8 cellular contexts compared by ENCODE assay signal in the genomic region with DNA sequence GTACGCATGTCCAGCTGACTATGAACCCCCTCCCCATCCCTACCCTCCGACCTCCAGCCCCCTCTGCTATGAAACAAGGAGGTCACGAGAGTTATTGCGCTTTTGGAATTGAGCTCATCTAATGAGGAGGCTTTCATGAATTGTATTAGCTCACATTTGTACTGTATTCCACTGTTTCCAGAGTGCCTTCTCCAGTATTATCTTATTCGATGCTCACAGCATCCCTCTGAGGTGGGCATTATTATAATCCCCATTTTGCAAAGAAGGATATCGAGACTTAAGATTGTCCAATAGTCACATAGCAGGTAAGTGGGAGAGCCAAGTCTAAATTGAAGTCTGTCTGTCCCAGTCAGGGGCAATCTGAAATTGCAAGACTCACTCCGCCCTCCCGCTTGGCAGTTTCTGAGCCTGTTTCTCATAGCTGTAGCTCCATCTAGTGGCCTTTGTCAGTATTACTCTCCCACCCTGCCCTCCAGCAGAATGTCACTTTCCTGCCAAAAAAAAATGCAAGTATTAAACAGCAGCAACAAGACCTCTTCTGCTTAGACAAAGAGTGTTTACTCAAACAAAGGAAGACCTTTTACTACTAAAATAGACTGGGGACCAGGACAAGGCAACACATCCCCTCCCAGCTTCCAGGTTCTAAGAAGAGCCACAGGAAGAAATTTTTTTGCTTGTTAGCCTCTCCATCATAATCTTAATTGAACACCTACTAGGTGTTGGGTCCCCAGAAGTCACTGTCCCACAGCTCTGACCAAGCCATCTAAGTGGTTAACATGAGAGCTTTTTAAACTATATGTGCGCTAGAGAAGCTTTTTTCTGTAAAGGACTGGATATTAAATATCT. TPM values are rescaled to one million over a fixed set of nuclear protein-coding genes. Genes with fewer than 3 reads are reported as not detected.
A peak's percentile ranks its signal among the peaks of the same experiment; 100 is the strongest.
DNase-seq lines count a peak whose midpoint lies in the region; ATAC-seq, FAIRE-seq and TF ChIP-seq lines count a peak whose summit lies in the region.

No MANE protein-coding gene starts in this region.

- no peak overlapping the region for H2BK15ac ChIP-seq in H1 (ENCODE audit: low read length)

- no peak for TF ChIP-seq POLR2A in H1 (IDR thresholded peaks at IDR 0.05; ENCODE audit: control extremely low read depth in 1 of 2, low read depth in 2 of 2, low read length in 2 of 2)

- H2BK5ac ChIP-seq in H1 (ENCODE audit: low read depth, low read length), result no peak overlapping the region

- intact Hi-C loops in activated CD8-positive, alpha-beta T cell treated with anti-CD3 and anti-CD28 coated beads for 36 hours (cut with micrococcal nuclease), result loop anchor here (2.0 kb wide), 1 partner anchor 100 kb away; no protein-coding TSS in a partner anchor

- H3K79me2 ChIP-seq in H1 (ENCODE audit: control insufficient read depth in 1 of 2, insufficient read depth in 2 of 2, low read length in 2 of 2), result no peaks in the 10 kb centered on the region

- H3K9me3 ChIP-seq in H1 (ENCODE audit: insufficient read depth in 2 of 2, low read depth in 1 of 2, low read length in 1 of 2), result no peaks in the 10 kb centered on the region

- H3K56ac ChIP-seq in H1 (replicated peaks; ENCODE audit: insufficient read length, low read depth, low read length), result no peak overlapping the region

- H2BK120ac ChIP-seq in H1 (replicated peaks; ENCODE audit: low read depth, low read length), result no peak overlapping the region

- H3K18ac ChIP-seq in H1 (ENCODE audit: extremely low read depth, low read length), result no peak overlapping the region

- WGBS in H1 (ENCODE audit: extremely low coverage in 1 of 2, insufficient coverage in 1 of 2, insufficient read length in 1 of 2, insufficient replicate concordance in 2 of 2, low coverage in 1 of 2, low lambda C conversion rate in 2 of 2, missing lambda C conversion rate in 1 of 2), 2 experiments, result 54% methylated on average over 8 of the region's 9 CpGs; no CpG with 5 or more reads in 1 of the 2 experiments

- POLR2A ChIA-PET in activated CD8-positive, alpha-beta T cell treated with anti-CD3 and anti-CD28 coated beads for 36 hours (lab: Charles Lee), result no interaction called here
- POLR2A ChIA-PET in H1 (lab: Charles Lee; ENCODE audit: partially characterized antibody), result no interaction called here

- no peak overlapping the region for H4K5ac ChIP-seq in H1 (ENCODE audit: insufficient read length, low read depth, low read length)

- no peak overlapping the region for H2AFZ ChIP-seq in H1 (ENCODE audit: low read length)

- peaks cover 4% of the 10 kb centered on the region; the same call in 1 of the 2 replicates for H3K23me2 ChIP-seq in H1 (ENCODE audit: low read depth, low read length)

- H4K20me1 ChIP-seq in H1 (replicated peaks in 1 of 2; ENCODE audit: control insufficient read depth in 1 of 2, insufficient read depth in 2 of 2, low read length in 2 of 2), result no peaks in the 10 kb centered on the region

- CTCF ChIA-PET in activated CD8-positive, alpha-beta T cell treated with anti-CD3 and anti-CD28 coated beads for 36 hours (lab: Charles Lee), result interaction anchor here (0.6 to 8.9 kb wide), 20 partner anchors 9 to 1624 kb away, joined by 3 to 80 read pairs (median 3); no protein-coding TSS in a partner anchor
- CTCF ChIA-PET in H1 (lab: Charles Lee; ENCODE audit: partially characterized antibody), result interaction anchor here (0.5 to 14.1 kb wide), 50 partner anchors 9 to 960 kb away, joined by 3 to 141 read pairs (median 4); no protein-coding TSS in a partner anchor

- peaks cover 24% of the 10 kb centered on the region for H3K27me3 Mint-ChIP-seq in activated CD8-positive, alpha-beta T cell treated with anti-CD3 and anti-CD28 coated beads for 36 hours

- peak; percentile 71 for DNase-seq in EH (ENCODE audit: low read depth)
- peak; percentile 83 for DNase-seq in NCI-H82 (lab: John Stamatoyannopoulos, UW)
- DNase-seq in activated CD8-positive, alpha-beta T cell treated with anti-CD3 and anti-CD28 coated beads for 36 hours, result peak; percentile 69
- peak; percentile 13 to 81 for DNase-seq in H1 (ENCODE audit: low read depth in 1 of 2, low spot score in 2 of 2)
- DNase-seq in midbrain (lab: John Stamatoyannopoulos, UW), result peak; percentile 77
- DNase-seq in stimulated activated CD8-positive, alpha-beta memory T cell treated with anti-CD3 and anti-CD28 coated beads, Interleukin-7, amount 100 ng/mL, for 24 hours (ENCODE audit: low read depth), result peak; percentile 16

- no peaks in the 10 kb centered on the region for H3K79me1 ChIP-seq in H1 (ENCODE audit: low read depth, low read length)

- no peak overlapping the region for H3K9ac ChIP-seq in H1 (replicated peaks in 1 of 4; ENCODE audit: extremely low read depth in 1 of 4, low read depth in 3 of 4, low read length in 3 of 4)

- H4K8ac ChIP-seq in H1 (ENCODE audit: extremely low read depth, insufficient read depth, low read length), result no peak overlapping the region

- H3K4me3 ChIP-seq in H1 (ENCODE audit: extremely low read depth in 1 of 4, insufficient read depth in 2 of 4, low read depth in 3 of 4, low read length in 4 of 4), result no peak overlapping the region

- no peaks in the 10 kb centered on the region for H3K27me3 ChIP-seq in H1 (replicated peaks in 1 of 4; ENCODE audit: control insufficient read depth in 3 of 4, extremely low read depth in 1 of 4, insufficient read depth in 3 of 4, low read length in 3 of 4)

- TF ChIP-seq EP300 in H1 (IDR thresholded peaks at IDR 0.05; ENCODE audit: borderline replicate concordance in 1 of 2, low read depth in 2 of 2, low read length in 2 of 2), result no peak

- H3K27ac Mint-ChIP-seq in activated CD8-positive, alpha-beta T cell treated with anti-CD3 and anti-CD28 coated beads for 36 hours, result no peak overlapping the region

- no peak overlapping the region for H3K23ac ChIP-seq in H1 (ENCODE audit: insufficient read length)

- no peaks in the 10 kb centered on the region for H3K36me3 ChIP-seq in H1 (ENCODE audit: control insufficient read depth in 2 of 4, insufficient read depth in 4 of 4, low read length in 3 of 4)

- no peak overlapping the region for H3K27ac ChIP-seq in H1 (ENCODE audit: low read depth, low read length)

- H3K4me1 Mint-ChIP-seq in activated CD8-positive, alpha-beta T cell treated with anti-CD3 and anti-CD28 coated beads for 36 hours (ENCODE audit: low read depth), result no peaks in the 10 kb centered on the region

- H3K4me3 Mint-ChIP-seq in activated CD8-positive, alpha-beta T cell treated with anti-CD3 and anti-CD28 coated beads for 36 hours, result no peak overlapping the region

- H3K4me1 ChIP-seq in H1 (replicated peaks in 1 of 4; ENCODE audit: control insufficient read depth in 3 of 4, insufficient read depth in 4 of 4, low read length in 3 of 4), result no peaks in the 10 kb centered on the region

- peak; percentile 96 to 98 for TF ChIP-seq RAD21 in H1 (IDR thresholded peaks at IDR 0.05 in 1 of 2, conservative IDR thresholded peaks at IDR 0.05 in 1 of 2; ENCODE audit: low read depth in 2 of 2, low read length in 2 of 2)

- TF ChIP-seq CTCF in activated CD8-positive, alpha-beta T cell treated with anti-CD3 and anti-CD28 coated beads for 36 hours (IDR thresholded peaks at IDR 0.05), result peak; percentile 81
- TF ChIP-seq CTCF in H1 (IDR thresholded peaks at IDR 0.05; ENCODE audit: control extremely low read depth in 1 of 3, insufficient read depth in 1 of 3, low read depth in 1 of 3, low read length in 3 of 3), result peak; percentile 49 to 93 (median 85)

- no peaks in the 10 kb centered on the region for H3K36me3 Mint-ChIP-seq in activated CD8-positive, alpha-beta T cell treated with anti-CD3 and anti-CD28 coated beads for 36 hours (ENCODE audit: low read depth)

- no peak overlapping the region for H2BK12ac ChIP-seq in H1 (ENCODE audit: low read depth, low read length)

- no peak overlapping the region for H2BK20ac ChIP-seq in H1 (ENCODE audit: low read length)

- H3K4ac ChIP-seq in H1 (replicated peaks; ENCODE audit: insufficient read length, low read depth, low read length), result no peak overlapping the region

- no peak overlapping the region for H2AK5ac ChIP-seq in H1 (ENCODE audit: low read depth, low read length)

- H3K14ac ChIP-seq in H1 (ENCODE audit: insufficient read length), result no peak overlapping the region

- H4K91ac ChIP-seq in H1 (replicated peaks; ENCODE audit: insufficient read length, low read length), result no peak overlapping the region

- peak; percentile 92 for FAIRE-seq in H1 (lab: Jason Lieb, UNC)

- H3K4me2 ChIP-seq in H1 (ENCODE audit: insufficient read depth in 1 of 2, low read depth in 2 of 2, low read length in 2 of 2), result no peak overlapping the region

- no peaks in the 10 kb centered on the region for H3K9me3 Mint-ChIP-seq in activated CD8-positive, alpha-beta T cell treated with anti-CD3 and anti-CD28 coated beads for 36 hours

- peak; percentile 68 for ATAC-seq in HG03432 (IDR thresholded peaks at IDR 0.05; ENCODE audit: unreplicated experiment)
- ATAC-seq in activated CD8-positive, alpha-beta T cell treated with anti-CD3 and anti-CD28 coated beads for 36 hours, result peak; percentile 68
- no peak for ATAC-seq in HG03469 (IDR thresholded peaks at IDR 0.05; ENCODE audit: unreplicated experiment)

TF ChIP-seq in H1, 55 proteins besides CTCF, POLR2A, EP300 and RAD21:
- no peak for TF ChIP-seq RXRA (IDR thresholded peaks at IDR 0.05; ENCODE audit: insufficient read depth, low read depth, low read length)
- TF ChIP-seq FOSL1 (IDR thresholded peaks at IDR 0.05; ENCODE audit: insufficient read depth, low read depth, low read length), result no peak
- no peak for TF ChIP-seq BCL11A (IDR thresholded peaks at IDR 0.05; ENCODE audit: low read depth in 2 of 2, low read length in 2 of 2)
- TF ChIP-seq ATF2 (IDR thresholded peaks at IDR 0.05; ENCODE audit: low read length), result no peak
TF ChIP-seq in H1: peak in this region for 0.

RNA-seq across cellular contexts. Expression of gene TMEM233, which starts 48.6 kb away (rescaled TPM):
- total RNA-seq in activated CD8-positive, alpha-beta T cell treated with anti-CD3 and anti-CD28 coated beads for 36 hours, result not detected
- total RNA-seq in H1 (2021; fragmentation: NEBNext Ultra II Directional; extraction: Animal tissue kit (Norgen Biotek cat#: 25700)), result 0.09 and 0.13 TPM in 2 replicates
- 0.09 TPM in 2 replicates for polyA plus RNA-seq in H1 (2011; rRNA removed)
- polyA plus RNA-seq in H1 (2011; cell fraction: cytosol; rRNA removed), result 0.31 TPM
- polyA plus RNA-seq in H1 (2011; cell fraction: nucleus; rRNA removed), result 0.63 TPM
- 0.06 to 0.17 TPM (median 0.07 TPM) in 3 of 4 replicates, not detected in the other for polyA plus RNA-seq in H1 (2012, experiment 1 of 2)
- not detected for polyA plus RNA-seq in H1 (2012, experiment 2 of 2)
- polyA plus RNA-seq in H1 (2013, experiment 1 of 2), result 0.34 TPM
- polyA plus RNA-seq in H1 (2013, experiment 2 of 2), result 0.17 TPM
- polyA minus RNA-seq in H1 (2011; rRNA and poly(A)+ RNA removed), result 0.07 and 0.38 TPM in 2 replicates
- polyA minus RNA-seq in H1 (2011; cell fraction: cytosol; rRNA and poly(A)+ RNA removed), result not detected
- not detected for polyA minus RNA-seq in H1 (2011; cell fraction: nucleus; rRNA and poly(A)+ RNA removed)

Comparison
In these comparisons a context has a peak if more than half of its experiments do, and no peak if none do; other contexts are left out.
1. DNase-seq: peak in every context shown above with its lines; median percentile 83 in NCI-H82; 77 in midbrain; 71 in EH; 69 in activated CD8-positive, alpha-beta T cell treated with anti-CD3 and anti-CD28 coated beads for 36 hours; 47 in H1; 16 in stimulated activated CD8-positive, alpha-beta memory T cell treated with anti-CD3 and anti-CD28 coated beads, Interleukin-7, amount 100 ng/mL, for 24 hours.